In the genomic region with DNA sequence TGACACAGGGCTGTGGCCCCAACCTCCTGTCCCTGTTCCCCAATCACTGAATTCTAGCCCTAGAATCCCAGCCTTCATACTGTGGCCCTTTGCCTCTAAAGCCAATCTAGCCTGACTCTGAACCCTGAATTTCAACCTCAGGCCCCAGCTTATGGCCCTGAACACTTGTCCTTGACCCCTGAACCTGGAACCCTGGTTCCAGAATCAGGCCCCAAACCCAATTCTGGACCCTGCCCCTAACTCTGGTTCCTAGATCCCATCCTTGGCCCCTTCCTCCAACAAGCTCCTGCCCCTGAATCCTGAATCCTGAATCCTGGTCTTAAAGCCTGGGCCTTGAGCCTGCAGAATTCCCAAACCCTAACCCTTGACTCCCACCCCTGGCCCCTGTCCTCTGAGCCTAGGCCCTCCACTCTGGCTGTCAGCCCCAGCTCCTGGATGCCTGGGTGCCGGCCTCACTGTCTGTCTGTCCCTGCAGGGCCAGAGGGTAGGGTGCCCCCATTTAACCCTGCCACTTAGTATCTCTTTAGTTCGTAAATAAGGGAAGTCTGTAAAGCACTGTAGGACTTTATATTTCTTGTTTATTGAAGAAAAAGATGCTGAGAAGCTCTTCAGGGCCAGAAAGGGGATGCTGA, we compare ENCODE assay signal across 9 cellular contexts. TPM values are rescaled to one million over a fixed set of nuclear protein-coding genes. Genes with fewer than 3 reads are reported as not detected.
DNase-seq lines count a peak whose midpoint lies in the region; ATAC-seq, FAIRE-seq and TF ChIP-seq lines count a peak whose summit lies in the region.
"Had no signal": no experiment of that assay in that cellular context is flagged by ENCODE, and none has a peak within 500 bp of the region (broad histone marks: within the 10 kb centered on the region; RNA-seq: fewer than 3 reads in every experiment).

No MANE protein-coding gene starts in this region.

- H3K36me3 ChIP-seq in GM12878 (ENCODE audit: control insufficient read depth in 2 of 2, insufficient read depth in 2 of 2, low read length in 1 of 2) (no peaks in the 10 kb centered on the region), lower lobe of right lung (no peaks in the 10 kb centered on the region), neuronal stem cell (replicated peaks in 1 of 2; ENCODE audit: control insufficient read depth in 2 of 2, insufficient read depth in 2 of 2, low read length in 2 of 2) (peaks cover 0 to 4% of the 10 kb centered on the region in 2 donors)

- no peak overlapping the region for H4K91ac ChIP-seq in neuronal stem cell (ENCODE audit: low read depth, low read length, poor library complexity)

- RAD21 ChIA-PET in GM12878 (lab: Charles Lee; ENCODE audit: unreplicated experiment): interaction anchor here (0.7 to 6.1 kb wide), 10 partner anchors 12 to 95 kb away, joined by 3 to 91 read pairs (median 18); no protein-coding TSS in a partner anchor

- peaks cover 30% of the 10 kb centered on the region for H3K4me1 Mint-ChIP-seq in type B pancreatic cell (ENCODE audit: unreplicated experiment)

- no peaks in the 10 kb centered on the region for H3K36me3 Mint-ChIP-seq in type B pancreatic cell

- H3K27me3 ChIP-seq in GM12878 (replicated peaks in 1 of 2; ENCODE audit: control insufficient read depth in 2 of 2, insufficient read depth in 2 of 2, low read length in 1 of 2) (no peaks in the 10 kb centered on the region), lower lobe of right lung (ENCODE audit: low read depth) (no peaks in the 10 kb centered on the region), neuronal stem cell (ENCODE audit: control insufficient read depth in 3 of 3, insufficient read depth in 3 of 3, low read depth in 1 of 3, low read length in 3 of 3) (peaks cover 0 to 3% (median 0%) of the 10 kb centered on the region in 3 experiments)

- H2BK5ac ChIP-seq in neuronal stem cell (ENCODE audit: low read length): no peak overlapping the region

- no peak overlapping the region for H3K23ac ChIP-seq in neuronal stem cell (ENCODE audit: low read depth, low read length, poor library complexity)

- H3K27ac ChIP-seq in GM12878 (ENCODE audit: control insufficient read depth, insufficient read depth) (no peak overlapping the region), lower lobe of right lung (peak overlapping the region; percentile 80), neuronal stem cell (replicated peaks; ENCODE audit: low read length) (no peak overlapping the region)

- H3K9me3 Mint-ChIP-seq in type B pancreatic cell: no peaks in the 10 kb centered on the region

- no peaks in the 10 kb centered on the region for H3K27me3 Mint-ChIP-seq in type B pancreatic cell

- peak; percentile 17 for DNase-seq in activated CD8-positive, alpha-beta memory T cell treated with anti-CD3 and anti-CD28 coated beads, Interleukin-2, amount 50 U/mL, for 4 hours
- no peak for DNase-seq in activated CD8-positive, alpha-beta memory T cell treated with anti-CD3 and anti-CD28 coated beads, Interleukin-2, amount 50 U/mL, for 48 hours
- DNase-seq in GM12878 (ENCODE audit: low read depth, low spot score) (no peak), lower lobe of right lung (peak; percentile 41), type B pancreatic cell (ENCODE audit: extremely low spot score, unreplicated experiment) (no peak), NCI-H510A (lab: John Stamatoyannopoulos, UW) (no peak), neuronal stem cell (ENCODE audit: low spot score) (no peak)

- WGBS in GM12878 (ENCODE audit: insufficient coverage, insufficient replicate concordance, low lambda C conversion rate, missing lambda C conversion rate): 77% methylated on average over 2 of the region's 2 CpGs
- WGBS in neuronal stem cell (ENCODE audit: extremely low coverage in 2 of 2, insufficient read length in 2 of 2, insufficient replicate concordance in 1 of 2), 2 donors: no CpG with 5 or more reads among the region's 2 CpGs

- H3K4me3 ChIP-seq in GM12878: peak overlapping the region; percentile 78
- peak overlapping the region; percentile 70 for H3K4me3 ChIP-seq in lower lobe of right lung
- H3K4me3 ChIP-seq in neuronal stem cell (ENCODE audit: low read length in 2 of 2): peak overlapping the region in 1 of 2 donors; percentile 68

- H2BK15ac ChIP-seq in neuronal stem cell (ENCODE audit: low read length): no peak overlapping the region

- peak overlapping the region; percentile 79 for H3K27ac Mint-ChIP-seq in type B pancreatic cell

- H4K20me1 ChIP-seq in GM12878 (ENCODE audit: control insufficient read depth, insufficient read depth): peaks cover 2% of the 10 kb centered on the region; the same call in 1 of the 2 replicates

- no peak for TF ChIP-seq RAD21 in GM12878 (IDR thresholded peaks at IDR 0.05; ENCODE audit: insufficient read depth, low read depth, low read length)

- H3K9ac ChIP-seq in GM12878 (ENCODE audit: control insufficient read depth, insufficient read depth, low read length): peak overlapping the region; percentile 70
- H3K9ac ChIP-seq in neuronal stem cell (ENCODE audit: low read depth, low read length, poor library complexity): no peak overlapping the region

- peaks cover 2% of the 10 kb centered on the region for H3K79me1 ChIP-seq in neuronal stem cell (ENCODE audit: low read depth, low read length)

- peaks cover 21% of the 10 kb centered on the region for H3K79me2 ChIP-seq in GM12878 (ENCODE audit: control insufficient read depth, insufficient read depth, low read length)

- peak overlapping the region; percentile 92 for H3K4me2 ChIP-seq in GM12878 (ENCODE audit: control insufficient read depth, insufficient read depth)
- no peak overlapping the region for H3K4me2 ChIP-seq in neuronal stem cell (ENCODE audit: insufficient read depth, low read length, poor library complexity, severe bottlenecking)

- H2AK5ac ChIP-seq in neuronal stem cell (ENCODE audit: low read depth, low read length): no peak overlapping the region

- intact Hi-C loops in GM12878 (cut with micrococcal nuclease; ENCODE audit: unreplicated experiment) (loop anchor here (5.0 kb wide), 2 partner anchors 98 to 217 kb away; no protein-coding TSS in a partner anchor), lower lobe of right lung (cut with DNase I) (no loop called here)

- no peak overlapping the region for H2BK120ac ChIP-seq in neuronal stem cell (ENCODE audit: low read depth, low read length)

- ATAC-seq in GM12878 (no peak), lower lobe of right lung (no peak), GM19324 (IDR thresholded peaks at IDR 0.05; ENCODE audit: low FRiP score, unreplicated experiment) (no peak)

- peak overlapping the region; percentile 90 for H3K4me3 Mint-ChIP-seq in type B pancreatic cell

- SMC1A ChIA-PET in GM12878 (lab: Charles Lee; ENCODE audit: uncharacterized antibody, unreplicated experiment): interaction anchor here (1.2 to 5.5 kb wide), 13 partner anchors 9 to 85 kb away, joined by 3 to 61 read pairs (median 6); no protein-coding TSS in a partner anchor

- no peak for TF ChIP-seq POLR2A in GM12878 (IDR thresholded peaks at IDR 0.05; ENCODE audit: low read depth, low read length)

- TF ChIP-seq CTCF in GM12878 (IDR thresholded peaks at IDR 0.05 in 2 of 3, conservative IDR thresholded peaks at IDR 0.05 in 1 of 3; ENCODE audit: control insufficient read depth in 2 of 3, extremely low read depth in 1 of 3, insufficient read depth in 1 of 3, low read depth in 3 of 3, low read length in 3 of 3) (no peak), lower lobe of right lung (IDR thresholded peaks at IDR 0.05) (no peak), type B pancreatic cell (conservative IDR thresholded peaks at IDR 0.05) (no peak)

- H3K4me1 ChIP-seq in GM12878 (ENCODE audit: control insufficient read depth, insufficient read depth, low read length) (peaks cover 29% of the 10 kb centered on the region), lower lobe of right lung (peaks cover 65% of the 10 kb centered on the region), neuronal stem cell (ENCODE audit: control insufficient read depth in 2 of 2, insufficient read depth in 1 of 2, low read depth in 1 of 2, low read length in 2 of 2) (peaks cover 12 to 36% of the 10 kb centered on the region in 2 donors)

- H3K18ac ChIP-seq in neuronal stem cell (ENCODE audit: low read length): no peak overlapping the region

- BruUV-seq in GM12878 (replicated peaks; lab: Mats Ljungman, UMichigan): no TSS peak

- in situ Hi-C loops in GM12878 (cut with MboI): no loop called here

- H2AFZ ChIP-seq in GM12878 (ENCODE audit: control insufficient read depth, low read depth, low read length) (no peak overlapping the region), neuronal stem cell (ENCODE audit: low read length) (no peak overlapping the region)

- H3K14ac ChIP-seq in neuronal stem cell (ENCODE audit: low read length): no peak overlapping the region

- FAIRE-seq in GM12878 (lab: Jason Lieb, UNC): peak; percentile 89
- FAIRE-seq: G401.6 had no signal

- POLR2A ChIA-PET in GM12878 (lab: Charles Lee): interaction anchor here (0.5 to 4.6 kb wide), 10 partner anchors 10 to 639 kb away, joined by 3 to 29 read pairs (median 6); a partner anchor contains a TSS

- no peak overlapping the region for H2BK12ac ChIP-seq in neuronal stem cell (ENCODE audit: low read length)

- no peak overlapping the region for H4K8ac ChIP-seq in neuronal stem cell (ENCODE audit: low read depth, low read length)

- TF ChIP-seq EP300 in GM12878 (IDR thresholded peaks at IDR 0.05; ENCODE audit: borderline replicate concordance in 1 of 2, control insufficient read depth in 1 of 2, low read depth in 2 of 2, low read length in 2 of 2): no peak

- CTCF ChIA-PET in GM12878 (lab: Yijun Ruan, JAX): interaction anchor here (0.9 to 4.5 kb wide), 10 partner anchors 10 to 98 kb away, joined by 3 to 27 read pairs (median 6); no protein-coding TSS in a partner anchor

- H3K4ac ChIP-seq in neuronal stem cell (ENCODE audit: low read length): no peak overlapping the region

- no peaks in the 10 kb centered on the region for H3K9me3 ChIP-seq in GM12878 (replicated peaks; ENCODE audit: control insufficient read depth, insufficient read depth, low read length)
- H3K9me3 ChIP-seq in lower lobe of right lung: no peaks in the 10 kb centered on the region
- H3K9me3 ChIP-seq in neuronal stem cell (replicated peaks in 1 of 2; ENCODE audit: control insufficient read depth in 2 of 2, insufficient read depth in 1 of 2, low read depth in 1 of 2, low read length in 2 of 2): peaks cover 0 to 2% of the 10 kb centered on the region in 2 donors

RNA-seq across cellular contexts. Expression of a gene that starts 1.3 kb away (rescaled TPM):
- total RNA-seq in GM12878 (2013; cell fraction: nucleolus; rRNA removed): 48.1 and 49.5 TPM in 2 replicates
- total RNA-seq in GM12878 (2014; rRNA removed) (9.3 and 12.8 TPM in 2 replicates), GM12878 (2014; rRNA removed; fragmentation: Illumina TruSeq; extraction: Trizol) (7.8 and 8.8 TPM in 2 replicates), GM12878 (2021) (13.3 and 15.0 TPM in 2 replicates), lower lobe of right lung (34.1 TPM), type B pancreatic cell (ENCODE audit: low replicate concordance) (26.2 and 26.6 TPM in 2 replicates)
- 2.9 TPM for polyA plus RNA-seq in GM12878 (2011; ENCODE audit: low read depth)
- polyA plus RNA-seq in GM12878 (2011; rRNA removed) (12.3 and 14.7 TPM in 2 replicates), GM12878 (2014; fragmentation: Illumina TruSeq; extraction: Trizol) (4.8 and 4.9 TPM in 2 replicates), GM12878 (2014; fragmentation: Nextera tagmentation; extraction: Ambion mirVana) (1 to 10 TPM in 1 of 2 experiments, under 1 TPM in 1; 0.52 to 1.7 TPM), GM12878 (2014; rRNA removed) (8.0 and 9.0 TPM in 2 replicates), GM12878 (2016; fragmentation: Nextera tagmentation; extraction: Ambion mirVana) (under 1 TPM; 0.69 to 0.74 TPM)
- 11.5 and 13.5 TPM in 2 replicates for polyA plus RNA-seq in GM12878 (2011; cell fraction: cytosol; rRNA removed)
- 22.4 and 29.0 TPM in 2 replicates for polyA plus RNA-seq in GM12878 (2011; cell fraction: nucleus; rRNA removed)
- 3.6 and 5.4 TPM in 2 replicates for polyA plus RNA-seq in GM12878 (2012)
- 18.4 and 20.3 TPM in 2 replicates for polyA minus RNA-seq in GM12878 (2011; rRNA and poly(A)+ RNA removed)
- 8.1 and 10.2 TPM in 2 replicates for polyA minus RNA-seq in GM12878 (2011; cell fraction: cytosol; rRNA and poly(A)+ RNA removed)
- polyA minus RNA-seq in GM12878 (2011; cell fraction: nucleus; rRNA and poly(A)+ RNA removed): 27.4 and 28.0 TPM in 2 replicates
- polyA plus RNA-seq in neuronal stem cell (2013, experiment 1 of 2): 13.4 TPM
- polyA plus RNA-seq in neuronal stem cell (2013, experiment 2 of 2): 13.7 TPM

Comparison
In these comparisons a context has a peak if more than half of its experiments do, and no peak if none do; other contexts are left out.
1. DNase-seq: peak in activated CD8-positive, alpha-beta memory T cell treated with anti-CD3 and anti-CD28 coated beads, Interleukin-2, amount 50 U/mL, for 4 hours (single experiment) and lower lobe of right lung (single experiment); none in activated CD8-positive, alpha-beta memory T cell treated with anti-CD3 and anti-CD28 coated beads, Interleukin-2, amount 50 U/mL, for 48 hours (single experiment), GM12878 (single experiment), type B pancreatic cell (single experiment), NCI-H510A (single experiment) and neuronal stem cell (single experiment).